In genomic region chr10:27155073-27155754, GRCh38 we compare ENCODE assay signal across 8 cellular contexts. TPM values are rescaled to one million over a fixed set of nuclear protein-coding genes. Genes with fewer than 3 reads are reported as not detected.
DNase-seq lines count a peak whose midpoint lies in the region; ATAC-seq and TF ChIP-seq lines count a peak whose summit lies in the region.

Gene MASTL (plus strand): TSS chr10:27155352. CDS start chr10:27155427, 75 bp downstream.

- ATAC-seq in GM21515 (IDR thresholded peaks at IDR 0.05; ENCODE audit: unreplicated experiment) = peak; percentile 80
- ATAC-seq in PC-3 = peak; percentile 69
- ATAC-seq in esophagus mucosa = peak; percentile 98

- H3F3A ChIP-seq in PC-3 (ENCODE audit: low read length, unreplicated experiment) = peaks cover 5% of the 10 kb centered on the region

- peaks cover 33% of the 10 kb centered on the region for H3K36me3 ChIP-seq in HUES64 (ENCODE audit: insufficient read depth, low read length)
- no peaks in the 10 kb centered on the region; the same call in 1 of the 2 replicates for H3K36me3 ChIP-seq in PC-3 (ENCODE audit: low read depth, low read length)
- H3K36me3 ChIP-seq in muscle layer of colon (ENCODE audit: insufficient read depth, low read length) = peaks cover 8% of the 10 kb centered on the region

- H3K4me1 ChIP-seq in HUES64 (ENCODE audit: insufficient read depth, low read length) (peaks cover 14% of the 10 kb centered on the region), PC-3 (ENCODE audit: insufficient read depth, low read length) (peaks cover 26% of the 10 kb centered on the region), muscle layer of colon (ENCODE audit: insufficient read depth, low read length) (peaks cover 20% of the 10 kb centered on the region)

- CTCF ChIA-PET in PC-3 (lab: Charles Lee) = no interaction called here

- POLR2A ChIA-PET in PC-3 (lab: Charles Lee; ENCODE audit: unreplicated experiment) = no interaction called here

- WGBS in HUES64 = under 1% methylated on average over 55 of the region's 55 CpGs

- no peak for TF ChIP-seq CTCF in PC-3 (conservative IDR thresholded peaks at IDR 0.05; ENCODE audit: low read depth, low read length)

- peaks cover 31% of the 10 kb centered on the region for H4K20me1 ChIP-seq in PC-3 (ENCODE audit: low read length)

- H3K4me3 ChIP-seq in HUES64 (ENCODE audit: low read length) = peak within 1 kb of the TSS; percentile 92
- peak within 1 kb of the TSS; percentile 94 for H3K4me3 ChIP-seq in PC-3 (ENCODE audit: low read length)
- H3K4me3 ChIP-seq in muscle layer of colon (ENCODE audit: low read depth in 1 of 2, low read length in 2 of 2) = peak within 1 kb of the TSS; percentile 66 to 100

- DNase-seq in DMS53 (lab: John Stamatoyannopoulos, UW) (peak; percentile 97), PC-3 (peak; percentile 84)
- DNase-seq in activated T-cell treated with anti-CD3 and anti-CD28 coated beads, Interleukin-2, amount 50 U/mL, for 48 hours = peak; percentile 95 to 97
- DNase-seq in stimulated activated CD8-positive, alpha-beta memory T cell treated with anti-CD3 and anti-CD28 coated beads, Interleukin-7, amount 100 ng/mL, for 1 hour (ENCODE audit: low read depth in 2 of 2) = peak; percentile 86 to 92

- peaks cover 82% of the 10 kb centered on the region for H3K79me2 ChIP-seq in PC-3 (ENCODE audit: low read length)

- BruUV-seq in PC-3 (replicated peaks; lab: Mats Ljungman, UMichigan) = no TSS peak

- no peaks in the 10 kb centered on the region for H3K27me3 ChIP-seq in HUES64 (ENCODE audit: insufficient read depth, low read length)
- no peaks in the 10 kb centered on the region for H3K27me3 ChIP-seq in PC-3 (ENCODE audit: low read length)
- H3K27me3 ChIP-seq in muscle layer of colon (ENCODE audit: control insufficient read depth in 1 of 2, insufficient read depth in 2 of 2, low read length in 2 of 2) = no peaks in the 10 kb centered on the region

- peak within 1 kb of the TSS; percentile 84 for H2AFZ ChIP-seq in PC-3 (ENCODE audit: low read length)

- H3K9me3 ChIP-seq in HUES64 (ENCODE audit: insufficient read depth, low read depth, low read length) (no peaks in the 10 kb centered on the region), PC-3 (ENCODE audit: low read length) (no peaks in the 10 kb centered on the region), muscle layer of colon (ENCODE audit: low read length) (no peaks in the 10 kb centered on the region)

- no peaks in the 10 kb centered on the region for H3K9me2 ChIP-seq in PC-3 (replicated peaks; ENCODE audit: low read length)

- H3K9ac ChIP-seq in HUES64 (ENCODE audit: low read depth, low read length) (peak within 1 kb of the TSS; percentile 92), PC-3 (ENCODE audit: low read length) (peak within 1 kb of the TSS; percentile 98), muscle layer of colon (ENCODE audit: low read length) (peak within 1 kb of the TSS; percentile 99)

- intact Hi-C loops in PC-3 (cut with micrococcal nuclease) = loop anchor here (2.0 to 5.0 kb wide), 2 partner anchors 37 to 86 kb away; partner anchors contain the start of gene ACBD5

- H3K27ac ChIP-seq in HUES64 (ENCODE audit: low read depth, low read length) (peak within 1 kb of the TSS; percentile 96), PC-3 (ENCODE audit: low read length) (peak within 1 kb of the TSS; percentile 94), muscle layer of colon (ENCODE audit: low read depth, low read length) (peak within 1 kb of the TSS; percentile 85)

- peak within 1 kb of the TSS; percentile 100 for H3K4me2 ChIP-seq in PC-3 (ENCODE audit: low read length)

RNA-seq across cellular contexts. Expression of gene MASTL, which starts in this region (rescaled TPM):
- polyA plus RNA-seq in HUES64 (2013, experiment 1 of 2) = 42.6 TPM
- polyA plus RNA-seq in HUES64 (2013, experiment 2 of 2) = 41.3 TPM
- 18.6 and 21.2 TPM in 2 replicates for total RNA-seq in PC-3 (2014; rRNA removed)
- 9.8 TPM for total RNA-seq in esophagus mucosa

Comparison
In these comparisons a context has a peak if more than half of its experiments do, and no peak if none do; other contexts are left out.
1. Peak in every context shown above with its lines: DNase-seq, ATAC-seq, H3K4me3 ChIP-seq and H3K27ac ChIP-seq.